In the genomic region with DNA sequence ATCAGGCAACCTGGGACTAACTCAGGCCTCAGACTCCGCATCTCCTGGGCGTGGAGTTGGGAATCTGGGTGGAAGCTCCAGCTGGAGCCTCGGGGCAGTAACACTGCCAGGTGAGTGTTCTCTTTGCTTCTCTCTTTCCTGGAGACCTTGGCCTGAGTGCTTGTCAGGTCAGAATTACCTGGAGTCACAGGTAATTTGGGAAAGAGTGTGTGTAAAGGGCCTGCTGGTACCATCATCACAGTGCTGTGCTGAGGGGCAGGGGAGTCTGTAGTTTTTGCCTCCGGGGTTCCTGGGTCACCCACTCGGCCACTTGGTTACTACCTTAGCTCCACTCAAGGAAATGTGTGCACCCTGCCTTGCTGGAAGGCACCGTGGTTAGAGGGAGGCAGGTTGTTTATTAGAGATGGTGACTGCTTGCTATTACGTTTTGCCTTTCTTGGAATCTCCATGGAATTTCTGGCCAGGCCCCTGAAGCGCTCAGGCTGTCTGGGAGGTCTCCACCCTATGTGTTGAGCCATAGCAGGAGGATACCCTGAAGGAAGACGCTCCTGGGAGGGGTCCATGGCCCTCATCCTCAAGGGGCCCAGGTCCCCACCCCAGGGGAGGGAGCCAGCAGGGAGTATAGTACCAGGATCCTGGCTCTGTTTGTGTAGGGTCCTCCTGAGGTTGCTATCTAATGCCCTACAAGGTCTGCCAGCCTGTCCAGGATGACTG, we compare ENCODE assay signal across 23 cellular contexts. TPM values are rescaled to one million over a fixed set of nuclear protein-coding genes. Genes with fewer than 3 reads are reported as not detected.
DNase-seq lines count a peak whose midpoint lies in the region; ATAC-seq and TF ChIP-seq lines count a peak whose summit lies in the region.
"Had no signal": no experiment of that assay in that cellular context is flagged by ENCODE, and none has a peak within 500 bp of the region (broad histone marks: within the 10 kb centered on the region; RNA-seq: fewer than 3 reads in every experiment).

No MANE protein-coding gene starts in this region.

- H3K79me1 ChIP-seq in trophoblast cell (ENCODE audit: low read length): peaks cover 10% of the 10 kb centered on the region

- H4K91ac ChIP-seq in trophoblast cell (ENCODE audit: low read depth, low read length): no peak overlapping the region

- H2AK5ac ChIP-seq in trophoblast cell (ENCODE audit: low read length): no peak overlapping the region

- ATAC-seq in SK-N-SH treated with all-trans-retinoic acid at 6 μM for 48 hours (no peak), GM19351 (IDR thresholded peaks at IDR 0.05; ENCODE audit: unreplicated experiment) (no peak), GM21786 (IDR thresholded peaks at IDR 0.05; ENCODE audit: unreplicated experiment) (no peak)
- ATAC-seq: CD8-positive, alpha-beta T cell; GM12878; GM23338; HepG2 had no signal

- H3K79me2 ChIP-seq in SK-N-SH (ENCODE audit: insufficient read depth): no peaks in the 10 kb centered on the region
- no peaks in the 10 kb centered on the region for H3K79me2 ChIP-seq in trophoblast cell (ENCODE audit: control insufficient read depth, insufficient read depth, low read length, poor library complexity)

- H3K14ac ChIP-seq in trophoblast cell (ENCODE audit: low read length): no peak overlapping the region

- H3K9ac ChIP-seq in SK-N-SH: no peak overlapping the region
- H3K9ac ChIP-seq in trophoblast cell (ENCODE audit: low read length): no peak overlapping the region
- H3K9ac ChIP-seq: BLaER1 had no signal

- H3K4me1 ChIP-seq in SK-N-SH (ENCODE audit: control insufficient read depth in 1 of 2, insufficient read depth in 2 of 2, low read depth in 1 of 2, low read length in 1 of 2): peaks cover 0 to 4% of the 10 kb centered on the region in 2 experiments; a peak in 1 of 4 replicates
- peaks cover 7 to 23% of the 10 kb centered on the region in 2 experiments for H3K4me1 ChIP-seq in trophoblast cell (ENCODE audit: control insufficient read depth in 1 of 2, insufficient read depth in 2 of 2, low read length in 2 of 2)
- peaks cover 0 to 6% (median 0%) of the 10 kb centered on the region in 6 donors for H3K4me1 ChIP-seq in spleen

- H3F3A ChIP-seq in SK-N-SH (replicated peaks; ENCODE audit: insufficient read depth): no peaks in the 10 kb centered on the region

- H4K12ac ChIP-seq in trophoblast cell (ENCODE audit: low read depth, low read length): no peak overlapping the region

- no peak overlapping the region for H4K8ac ChIP-seq in trophoblast cell (ENCODE audit: low read depth, low read length)

- intact Hi-C loops in spleen (cut with DNase I; ENCODE audit: low total_unique reads): no loop called here

- no peak overlapping the region for H2BK12ac ChIP-seq in trophoblast cell (ENCODE audit: low read length)

- POLR2A ChIA-PET in SK-N-SH (lab: Yijun Ruan, JAX): no interaction called here

- no peak overlapping the region for H3K4me3 ChIP-seq in SK-N-SH (ENCODE audit: low read depth in 2 of 2, low read length in 1 of 2)
- no peak overlapping the region for H3K4me3 ChIP-seq in coronary artery
- no peak overlapping the region for H3K4me3 ChIP-seq in trophoblast cell (ENCODE audit: low read depth, low read length)
- no peak overlapping the region for H3K4me3 ChIP-seq in spleen
- H3K4me3 ChIP-seq: BLaER1, GM12878, GM23338 had no signal

- no peak overlapping the region for H2BK5ac ChIP-seq in trophoblast cell (ENCODE audit: low read depth, low read length, poor library complexity)

- H4K20me1 ChIP-seq in SK-N-SH (ENCODE audit: insufficient read depth): no peaks in the 10 kb centered on the region

- H3K27me3 ChIP-seq in SK-N-SH (ENCODE audit: insufficient read depth) (no peaks in the 10 kb centered on the region; the same call in 1 of the 2 replicates), trophoblast cell (ENCODE audit: insufficient read depth, low read length) (no peaks in the 10 kb centered on the region), spleen (replicated peaks in 1 of 7) (peaks cover 0 to 95% (median 27%) of the 10 kb centered on the region in 7 donors)

- H2AFZ ChIP-seq in SK-N-SH (ENCODE audit: low read depth): no peak overlapping the region
- no peak overlapping the region for H2AFZ ChIP-seq in trophoblast cell (ENCODE audit: insufficient read depth, low read length, poor library complexity)
- H2AFZ ChIP-seq: GM23338 had no signal

- WGBS in SK-N-SH (ENCODE audit: low lambda C conversion rate): 18% methylated on average over 5 of the region's 9 CpGs
- WGBS in trophoblast cell (ENCODE audit: extremely low coverage, insufficient coverage, insufficient read length): no CpG with 5 or more reads among the region's 9 CpGs
- 70 to 84% (median 76%) methylated on average over 8 to 9 of the region's 9 CpGs for WGBS in spleen, 5 donors

- no peak overlapping the region for H2BK120ac ChIP-seq in trophoblast cell (ENCODE audit: insufficient read depth, low read length, poor library complexity)

- TF ChIP-seq CTCF in SK-N-SH (IDR thresholded peaks at IDR 0.05): no peak
- no peak for TF ChIP-seq CTCF in coronary artery (IDR thresholded peaks at IDR 0.05)
- no peak for TF ChIP-seq CTCF in spleen (IDR thresholded peaks at IDR 0.05 in 8 of 11, conservative IDR thresholded peaks at IDR 0.05 in 3 of 11)

- H3K27ac ChIP-seq in SK-N-SH (ENCODE audit: low read depth in 2 of 2, low read length in 1 of 2) (no peak overlapping the region), coronary artery (no peak overlapping the region), trophoblast cell (ENCODE audit: low read depth, low read length) (peak overlapping the region; percentile 18), spleen (no peak overlapping the region)
- H3K27ac ChIP-seq: 22Rv1, BLaER1 had no signal

- TF ChIP-seq EP300 in SK-N-SH (IDR thresholded peaks at IDR 0.05; ENCODE audit: borderline replicate concordance in 1 of 2, low read depth in 1 of 2, low read length in 1 of 2): no peak

- H3K4me2 ChIP-seq in SK-N-SH (no peak overlapping the region), trophoblast cell (ENCODE audit: low read length) (no peak overlapping the region)
- H3K4me2 ChIP-seq: BLaER1, GM23338 had no signal

- no peak overlapping the region for H3K4ac ChIP-seq in trophoblast cell (ENCODE audit: low read depth, low read length)

- CTCF ChIA-PET in SK-N-SH (lab: Yijun Ruan, JAX): interaction anchor here (0.8 to 2.1 kb wide), 5 partner anchors 8 to 302 kb away, joined by 3 to 9 read pairs (median 4); no protein-coding TSS in a partner anchor

- TF ChIP-seq RAD21 in SK-N-SH (IDR thresholded peaks at IDR 0.05; ENCODE audit: low read length): no peak

- no peak overlapping the region for H3K18ac ChIP-seq in trophoblast cell (ENCODE audit: low read length)

- H3K23ac ChIP-seq in trophoblast cell (ENCODE audit: low read length): no peak overlapping the region

- H3K36me3 ChIP-seq in SK-N-SH (replicated peaks in 1 of 2; ENCODE audit: control insufficient read depth in 1 of 2, insufficient read depth in 2 of 2, low read length in 1 of 2): no peaks in the 10 kb centered on the region
- peaks cover 0 to 3% of the 10 kb centered on the region in 2 experiments for H3K36me3 ChIP-seq in trophoblast cell (ENCODE audit: control insufficient read depth in 1 of 2, insufficient read depth in 2 of 2, low read length in 2 of 2)
- H3K36me3 ChIP-seq in spleen: no peaks in the 10 kb centered on the region
- H3K36me3 ChIP-seq: BLaER1 had no signal

- no peaks in the 10 kb centered on the region for H3K9me2 ChIP-seq in SK-N-SH

- H3K9me3 ChIP-seq in SK-N-SH (no peaks in the 10 kb centered on the region), trophoblast cell (ENCODE audit: insufficient read depth, low read depth, low read length) (no peaks in the 10 kb centered on the region), spleen (peaks cover 0 to 10% (median 0%) of the 10 kb centered on the region in 8 donors)
- H3K9me3 ChIP-seq: BLaER1 had no signal

- TF ChIP-seq POLR2A in spleen (IDR thresholded peaks at IDR 0.05): no peak

- DNase-seq in SK-N-SH: peak; percentile 12
- DNase-seq in coronary artery (ENCODE audit: low spot score): peak; percentile 65
- peak; percentile 97 to 98 for DNase-seq in trophoblast cell
- peak; percentile 36 for DNase-seq in spleen
- DNase-seq in retina: no peak
- DNase-seq: CD8-positive, alpha-beta T cell; COR-L47; DMS 273 treated with DMSO at 0.1 percent for 48 hours; DMS53; DND-41; EL; H9 had no signal

TF ChIP-seq in SK-N-SH, 30 proteins besides CTCF, POLR2A, EP300 and RAD21 (continues in another document):
- TF ChIP-seq RFX5 (IDR thresholded peaks at IDR 0.05; ENCODE audit: low read length) (no peak), NRF1 (IDR thresholded peaks at IDR 0.05; ENCODE audit: low read depth, low read length) (no peak), TAF1 (IDR thresholded peaks at IDR 0.05; ENCODE audit: borderline replicate concordance, low read depth, low read length) (no peak), EZH2phosphoT487 (IDR thresholded peaks at IDR 0.05; ENCODE audit: borderline replicate concordance, low read depth) (no peak)

TF ChIP-seq in SK-N-SH treated with all-trans-retinoic acid at 6 μM for 48 hours, 23 proteins besides CTCF, POLR2A, EP300 and RAD21 (continues in another document):
- TF ChIP-seq ZC3H10 (CRISPR knock-in tag; IDR thresholded peaks at IDR 0.05): no peak
- no peak for TF ChIP-seq ZNF8 (CRISPR knock-in tag; IDR thresholded peaks at IDR 0.05)
- TF ChIP-seq, protein P1, sequence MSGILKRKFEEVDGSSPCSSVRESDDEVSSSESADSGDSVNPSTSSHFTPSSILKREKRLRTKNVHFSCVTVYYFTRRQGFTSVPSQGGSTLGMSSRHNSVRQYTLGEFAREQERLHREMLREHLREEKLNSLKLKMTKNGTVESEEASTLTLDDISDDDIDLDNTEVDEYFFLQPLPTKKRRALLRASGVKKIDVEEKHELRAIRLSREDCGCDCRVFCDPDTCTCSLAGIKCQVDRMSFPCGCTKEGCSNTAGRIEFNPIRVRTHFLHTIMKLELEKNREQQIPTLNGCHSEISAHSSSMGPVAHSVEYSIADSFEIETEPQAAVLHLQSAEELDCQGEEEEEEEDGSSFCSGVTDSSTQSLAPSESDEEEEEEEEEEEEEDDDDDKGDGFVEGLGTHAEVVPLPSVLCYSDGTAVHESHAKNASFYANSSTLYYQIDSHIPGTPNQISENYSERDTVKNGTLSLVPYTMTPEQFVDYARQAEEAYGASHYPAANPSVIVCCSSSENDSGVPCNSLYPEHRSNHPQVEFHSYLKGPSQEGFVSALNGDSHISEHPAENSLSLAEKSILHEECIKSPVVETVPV (CRISPR knock-in tag; IDR thresholded peaks at IDR 0.05): no peak
- TF ChIP-seq CSDC2 (CRISPR knock-in tag; IDR thresholded peaks at IDR 0.05): no peak

RNA-seq across cellular contexts. Expression of a gene that starts 2.9 kb away (rescaled TPM):
- polyA plus RNA-seq in SK-N-SH (2012; rRNA removed) (not detected in 2 replicates), spleen (under 1 TPM in 1 of 3 donors, not detected in 2; 0.09 TPM)
- polyA plus RNA-seq in SK-N-SH (2012; cell fraction: cytosol; rRNA removed): not detected in 2 replicates
- not detected in 2 replicates for polyA plus RNA-seq in SK-N-SH (2012; cell fraction: nucleus; rRNA removed)
- 13.9 and 15.5 TPM in 2 replicates for polyA plus RNA-seq in trophoblast cell (2013)
- 1 to 10 TPM in 1 of 7 donors, under 1 TPM in 3, not detected in 3; 0.07 to 1.5 (median 0.14) TPM for total RNA-seq in spleen
- total RNA-seq: A673; CD8-positive, alpha-beta T cell; G401; GM12878 had no signal
- polyA plus RNA-seq: IgD-negative memory B cell had no signal

RNA-seq across cellular contexts. Expression of a gene that starts 9.5 kb away (rescaled TPM):
- polyA plus RNA-seq in SK-N-SH (2012; rRNA removed) (not detected in 2 replicates), spleen (under 1 TPM; 0.11 to 0.96 (median 0.73) TPM)
- not detected in 2 replicates for polyA plus RNA-seq in SK-N-SH (2012; cell fraction: cytosol; rRNA removed)
- not detected in 2 replicates for polyA plus RNA-seq in SK-N-SH (2012; cell fraction: nucleus; rRNA removed)
- 41.6 and 41.8 TPM in 2 replicates for polyA plus RNA-seq in trophoblast cell (2013)
- total RNA-seq in spleen: 1 to 10 TPM in 3 of 7 donors, under 1 TPM in 3, not detected in 1; 0.57 to 8.5 (median 1.2) TPM
- total RNA-seq: CD8-positive, alpha-beta T cell; G401; GM12878 had no signal
- polyA plus RNA-seq: GM12878, IgD-negative memory B cell had no signal
